ENCODE assay signal across 1 cellular context in genomic region chr17:56739376-56739775, GRCh38.
TF ChIP-seq lines count a peak whose summit lies in the region.

No MANE protein-coding gene starts in this region.

TF ChIP-seq in IMR-90, 13 proteins besides CTCF, POLR2A, EP300 and RAD21 (continued from another document):
- TF ChIP-seq USF2 (IDR thresholded peaks at IDR 0.05; ENCODE audit: low read depth, low read length) = no peak
- TF ChIP-seq CEBPB (IDR thresholded peaks at IDR 0.05; ENCODE audit: low read depth, low read length) = no peak
- TF ChIP-seq MAZ (IDR thresholded peaks at IDR 0.05; ENCODE audit: borderline replicate concordance, low read depth, low read length) = no peak
- no peak for TF ChIP-seq NFE2L2 (IDR thresholded peaks at IDR 0.05; ENCODE audit: low read depth, low read length)
- no peak for TF ChIP-seq CHD1 (IDR thresholded peaks at IDR 0.05; ENCODE audit: low read depth, low read length)
- no peak for TF ChIP-seq RCOR1 (IDR thresholded peaks at IDR 0.05; ENCODE audit: insufficient replicate concordance, low read length)
